ENCODE assay signal across 18 cellular contexts in genomic region chr19:11010041-11010440, GRCh38. TPM values are rescaled to one million over a fixed set of nuclear protein-coding genes. Genes with fewer than 3 reads are reported as not detected.
DNase-seq lines count a peak whose midpoint lies in the region; ATAC-seq and TF ChIP-seq lines count a peak whose summit lies in the region.
"Had no signal": no experiment of that assay in that cellular context is flagged by ENCODE, and none has a peak within 500 bp of the region (broad histone marks: within the 10 kb centered on the region; RNA-seq: fewer than 3 reads in every experiment).

No MANE protein-coding gene starts in this region.

- H3K36me3 ChIP-seq in H7 (replicated peaks; ENCODE audit: control insufficient read depth, insufficient read depth, low read length) (peaks cover 51% of the 10 kb centered on the region), endodermal cell (ENCODE audit: control insufficient read depth, insufficient read depth, low read length) (peaks cover 84% of the 10 kb centered on the region), osteoblast (ENCODE audit: insufficient read depth, low read length) (peaks cover 61% of the 10 kb centered on the region), tibial artery (peaks cover 56 to 76% (median 72%) of the 10 kb centered on the region in 3 donors)

- H3K27me3 ChIP-seq in H7 (ENCODE audit: control insufficient read depth, insufficient read depth, low read length) = no peaks in the 10 kb centered on the region
- H3K27me3 ChIP-seq in endodermal cell (ENCODE audit: control insufficient read depth, insufficient read depth, low read length, poor library complexity, severe bottlenecking) = no peaks in the 10 kb centered on the region
- no peaks in the 10 kb centered on the region for H3K27me3 ChIP-seq in osteoblast (ENCODE audit: insufficient read depth, low read length)
- no peaks in the 10 kb centered on the region for H3K27me3 ChIP-seq in tibial artery
- H3K27me3 ChIP-seq: BLaER1 had no signal

- H3K27me3 Mint-ChIP-seq in endodermal cell (ENCODE audit: insufficient read depth) (no peaks in the 10 kb centered on the region), type B pancreatic cell (no peaks in the 10 kb centered on the region)
- H3K27me3 Mint-ChIP-seq: B cell; CD4-positive, CD25-positive, alpha-beta regulatory T cell had no signal

- WGBS in endodermal cell (ENCODE audit: insufficient coverage in 1 of 2, insufficient read length in 1 of 2), 2 experiments = 94 to 95% methylated on average over 7 to 9 of the region's 9 CpGs

- no peak overlapping the region for H3K4me3 Mint-ChIP-seq in endodermal cell
- no peak overlapping the region for H3K4me3 Mint-ChIP-seq in type B pancreatic cell
- H3K4me3 Mint-ChIP-seq: B cell; CD4-positive, CD25-positive, alpha-beta regulatory T cell; CD8-positive, alpha-beta T cell had no signal

- intact Hi-C loops in tibial artery (cut with DNase I; ENCODE audit: low total_unique reads) = no loop called here

- no peaks in the 10 kb centered on the region for H3K9me3 ChIP-seq in endodermal cell (ENCODE audit: control insufficient read depth, low read length)
- H3K9me3 ChIP-seq in osteoblast (ENCODE audit: low read depth, low read length) = no peaks in the 10 kb centered on the region
- H3K9me3 ChIP-seq in tibial artery = no peaks in the 10 kb centered on the region
- H3K9me3 ChIP-seq: BLaER1, Caco-2 had no signal

- TF ChIP-seq CTCF in endodermal cell (conservative IDR thresholded peaks at IDR 0.05) = no peak
- no peak for TF ChIP-seq CTCF in osteoblast (IDR thresholded peaks at IDR 0.05; ENCODE audit: extremely low read depth, low read depth, low read length)
- no peak for TF ChIP-seq CTCF in type B pancreatic cell (conservative IDR thresholded peaks at IDR 0.05)
- no peak for TF ChIP-seq CTCF in tibial artery (IDR thresholded peaks at IDR 0.05)

- no peak for ATAC-seq in HG02588 (IDR thresholded peaks at IDR 0.05; ENCODE audit: unreplicated experiment)
- ATAC-seq: CD8-positive, alpha-beta T cell had no signal

- no peak overlapping the region for H3K27ac ChIP-seq in endodermal cell (ENCODE audit: low read depth, low read length)
- H3K27ac ChIP-seq in osteoblast (ENCODE audit: low read depth, low read length) = no peak overlapping the region
- no peak overlapping the region for H3K27ac ChIP-seq in tibial artery
- H3K27ac ChIP-seq: 22Rv1, BLaER1, C4-2B had no signal

- H3K27ac Mint-ChIP-seq in endodermal cell = peak overlapping the region; percentile 39
- peak overlapping the region; percentile 78 for H3K27ac Mint-ChIP-seq in type B pancreatic cell
- H3K27ac Mint-ChIP-seq: B cell; CD8-positive, alpha-beta T cell had no signal

- no peaks in the 10 kb centered on the region for H3K4me1 ChIP-seq in endodermal cell (ENCODE audit: control insufficient read depth, insufficient read depth, low read length)
- no peaks in the 10 kb centered on the region for H3K4me1 ChIP-seq in osteoblast (ENCODE audit: insufficient read depth, low read length)
- no peaks in the 10 kb centered on the region for H3K4me1 ChIP-seq in tibial artery
- H3K4me1 ChIP-seq: Caco-2 had no signal

- no peaks in the 10 kb centered on the region for H3K9me3 Mint-ChIP-seq in endodermal cell
- H3K9me3 Mint-ChIP-seq in type B pancreatic cell = no peaks in the 10 kb centered on the region
- H3K9me3 Mint-ChIP-seq: CD4-positive, CD25-positive, alpha-beta regulatory T cell; CD8-positive, alpha-beta T cell had no signal

- peaks cover 3% of the 10 kb centered on the region for H3K79me2 ChIP-seq in osteoblast (ENCODE audit: insufficient read depth, low read length)

- no peak overlapping the region for H2AFZ ChIP-seq in osteoblast (ENCODE audit: low read length)

- peaks cover 8% of the 10 kb centered on the region for H4K20me1 ChIP-seq in osteoblast (ENCODE audit: insufficient read depth, low read length)

- no peak overlapping the region for H3K9ac ChIP-seq in endodermal cell (ENCODE audit: extremely low read depth, low read length, poor library complexity, severe bottlenecking)
- H3K9ac ChIP-seq: BLaER1 had no signal

- H3K36me3 Mint-ChIP-seq in endodermal cell (ENCODE audit: low read depth) = peaks cover 84% of the 10 kb centered on the region
- peaks cover 34% of the 10 kb centered on the region for H3K36me3 Mint-ChIP-seq in type B pancreatic cell

- H3K4me3 ChIP-seq in H7 (ENCODE audit: insufficient read depth, low read depth, low read length) (no peak overlapping the region), endodermal cell (ENCODE audit: low read length) (no peak overlapping the region), osteoblast (ENCODE audit: insufficient read depth, low read length) (no peak overlapping the region), tibial artery (no peak overlapping the region)
- H3K4me3 ChIP-seq: BLaER1 had no signal

- DNase-seq in H7 (peak; percentile 21), endodermal cell (no peak), osteoblast (ENCODE audit: insufficient read length, low spot score, missing footprints) (peak; percentile 69), type B pancreatic cell (ENCODE audit: extremely low spot score, unreplicated experiment) (no peak), NCI-H446 treated with DMSO at 0.1 percent for 48 hours (lab: John Stamatoyannopoulos, UW) (no peak), tibial artery (no peak)
- DNase-seq: Caco-2; CD4-positive, CD25-positive, alpha-beta regulatory T cell; CD8-positive, alpha-beta T cell; DMS153; DND-41; GOT3; HCEC 1CT had no signal

- H3K4me2 ChIP-seq in osteoblast (ENCODE audit: insufficient read depth, low read length) = no peak overlapping the region
- H3K4me2 ChIP-seq: BLaER1 had no signal

- H3K4me1 Mint-ChIP-seq in endodermal cell = no peaks in the 10 kb centered on the region
- no peaks in the 10 kb centered on the region for H3K4me1 Mint-ChIP-seq in type B pancreatic cell (ENCODE audit: unreplicated experiment)
- H3K4me1 Mint-ChIP-seq: B cell had no signal

RNA-seq across cellular contexts. Expression of gene SMARCA4, which starts 49.2 kb away (rescaled TPM):
- 173 and 208 TPM in 2 replicates for total RNA-seq in H7 (2014; rRNA removed; shearing (Covaris generic))
- total RNA-seq in endodermal cell = 100 to 1,000 TPM; 290 to 292 TPM
- polyA plus RNA-seq in endodermal cell (2013, experiment 1 of 2) = 278 TPM
- 266 TPM for polyA plus RNA-seq in endodermal cell (2013, experiment 2 of 2)
- 52.2 and 52.8 TPM in 2 replicates for total RNA-seq in osteoblast
- total RNA-seq in type B pancreatic cell (ENCODE audit: low replicate concordance) = 182 and 244 TPM in 2 replicates

Comparison
In these comparisons a context has a peak if more than half of its experiments do, and no peak if none do; other contexts are left out.
1. DNase-seq: peak in H7 (single experiment) and osteoblast (single experiment); none in endodermal cell (single experiment), type B pancreatic cell (single experiment), NCI-H446 treated with DMSO at 0.1 percent for 48 hours (single experiment) and tibial artery (0 of 2).